ENCODE assay signal across 8 cellular contexts in the genomic region with DNA sequence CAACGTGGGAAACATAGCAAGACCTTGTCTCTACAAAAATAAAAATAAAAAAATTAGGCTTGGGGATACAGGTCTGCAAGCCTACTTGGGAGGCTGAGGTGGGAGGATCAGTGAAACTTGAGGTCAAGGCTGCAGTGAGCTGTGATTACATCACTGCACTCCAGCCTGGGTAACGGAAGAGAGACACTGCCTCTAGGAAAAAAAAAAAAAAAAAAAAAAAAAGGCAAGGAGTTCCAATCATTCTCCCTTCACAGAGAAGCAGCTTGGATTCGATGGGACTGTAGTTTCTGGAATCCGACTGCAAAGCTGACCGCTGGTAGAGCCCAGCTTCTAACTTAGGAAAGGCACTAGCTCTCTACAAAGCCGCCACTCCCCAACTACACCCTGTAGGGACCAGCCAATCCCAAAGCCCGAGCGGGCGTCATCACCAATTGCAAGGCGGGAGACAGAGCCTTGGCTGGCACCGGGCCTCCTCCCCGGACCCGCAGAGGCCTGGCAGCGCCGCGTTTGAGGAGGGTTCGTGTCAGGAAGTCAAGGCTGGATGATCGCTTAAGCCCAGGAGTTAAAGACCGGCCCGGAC. TPM values are rescaled to one million over a fixed set of nuclear protein-coding genes. Genes with fewer than 3 reads are reported as not detected.
A peak's percentile ranks its signal among the peaks of the same experiment; 100 is the strongest.
DNase-seq lines count a peak whose midpoint lies in the region; ATAC-seq and TF ChIP-seq lines count a peak whose summit lies in the region.

No MANE protein-coding gene starts in this region.

- TF ChIP-seq CTCF in liver (IDR thresholded peaks at IDR 0.05; ENCODE audit: low read depth, low read length, missing input control) = no peak

- H3K27me3 ChIP-seq in liver (ENCODE audit: control insufficient read depth in 4 of 4, insufficient read depth in 4 of 4, low read length in 3 of 4) = no peaks in the 10 kb centered on the region

- peak overlapping the region; percentile 96 for H3K27ac Mint-ChIP-seq in dendritic cell treated with granulocyte-macrophage colony-stimulating factor and Interleukin-4, amounts not matched to agents 40 ng/mL and 50 ng/mL, for 4 days

- H3K36me3 Mint-ChIP-seq in dendritic cell treated with granulocyte-macrophage colony-stimulating factor and Interleukin-4, amounts not matched to agents 40 ng/mL and 50 ng/mL, for 4 days (ENCODE audit: low read depth) = peaks cover 46% of the 10 kb centered on the region

- H3K4me3 Mint-ChIP-seq in dendritic cell treated with granulocyte-macrophage colony-stimulating factor and Interleukin-4, amounts not matched to agents 40 ng/mL and 50 ng/mL, for 4 days = peak overlapping the region; percentile 98

- ATAC-seq in GM19043 (IDR thresholded peaks at IDR 0.05; ENCODE audit: low read depth, unreplicated experiment) (peak; percentile 47), HG03432 (IDR thresholded peaks at IDR 0.05; ENCODE audit: unreplicated experiment) (peak; percentile 69)

- peak overlapping the region in 1 of 2 donors; percentile 54 for H3K9ac ChIP-seq in liver (ENCODE audit: low read depth in 1 of 2, low read length in 2 of 2)

- WGBS in liver = 8% methylated on average over 20 of the region's 20 CpGs

- H3K4me1 ChIP-seq in liver (ENCODE audit: control insufficient read depth in 4 of 4, insufficient read depth in 4 of 4, low read length in 3 of 4) = peaks cover 11 to 26% (median 23%) of the 10 kb centered on the region in 4 donors

- peaks cover 38% of the 10 kb centered on the region for H3K4me1 Mint-ChIP-seq in dendritic cell treated with granulocyte-macrophage colony-stimulating factor and Interleukin-4, amounts not matched to agents 40 ng/mL and 50 ng/mL, for 4 days (ENCODE audit: low read depth)

- no peaks in the 10 kb centered on the region for H3K9me3 Mint-ChIP-seq in dendritic cell treated with granulocyte-macrophage colony-stimulating factor and Interleukin-4, amounts not matched to agents 40 ng/mL and 50 ng/mL, for 4 days

- peak; percentile 88 to 89 for DNase-seq in AML-193 (lab: John Stamatoyannopoulos, UW)
- DNase-seq in NCI-H524 (lab: John Stamatoyannopoulos, UW) = peak; percentile 65 to 84
- peak; percentile 77 to 80 for DNase-seq in activated CD4-positive, alpha-beta T cell treated with anti-CD3 and anti-CD28 coated beads, Interleukin-2, amount 50 U/mL, for 4 hours
- DNase-seq in stimulated activated CD4-positive, alpha-beta T cell treated with anti-CD3 and anti-CD28 coated beads, Interleukin-4, amount 100 ng/mL, for 4 hours = peak; percentile 74 to 85

- H3K27me3 Mint-ChIP-seq in dendritic cell treated with granulocyte-macrophage colony-stimulating factor and Interleukin-4, amounts not matched to agents 40 ng/mL and 50 ng/mL, for 4 days = no peaks in the 10 kb centered on the region

- no peaks in the 10 kb centered on the region for H3K36me3 ChIP-seq in liver (ENCODE audit: control insufficient read depth in 4 of 4, insufficient read depth in 3 of 4, low read depth in 1 of 4, low read length in 3 of 4)

- H3K9me3 ChIP-seq in liver (ENCODE audit: control insufficient read depth in 4 of 4, low read length in 3 of 4) = no peaks in the 10 kb centered on the region

- peak in 1 of 2 donors; percentile 51 for TF ChIP-seq RAD21 in liver (IDR thresholded peaks at IDR 0.05)

- intact Hi-C loops in dendritic cell treated with granulocyte-macrophage colony-stimulating factor and Interleukin-4, amounts not matched to agents 40 ng/mL and 50 ng/mL, for 4 days (cut with micrococcal nuclease) = loop anchor here (1.0 kb wide), 2 partner anchors 37 to 55 kb away; no protein-coding TSS in a partner anchor

- peak overlapping the region; percentile 63 to 84 (median 69) for H3K4me3 ChIP-seq in liver (ENCODE audit: low read depth in 1 of 3, low read length in 3 of 3)

- H3K27ac ChIP-seq in liver (ENCODE audit: low read depth in 1 of 2, low read length in 2 of 2) = peak overlapping the region; percentile 83 to 86

TF ChIP-seq in liver, 16 proteins besides CTCF, POLR2A, EP300 and RAD21:
- TF ChIP-seq YY1 (IDR thresholded peaks at IDR 0.05) = no peak
- peak; percentile 61 for TF ChIP-seq SP1 (IDR thresholded peaks at IDR 0.05)
- peak in 1 of 2 donors; percentile 29 for TF ChIP-seq RXRA (IDR thresholded peaks at IDR 0.05)
- TF ChIP-seq TAF1 (conservative IDR thresholded peaks at IDR 0.05) = peak; percentile 51
- TF ChIP-seq NR2F2 (IDR thresholded peaks at IDR 0.05) = peak; percentile 35
- TF ChIP-seq, protein P1, sequence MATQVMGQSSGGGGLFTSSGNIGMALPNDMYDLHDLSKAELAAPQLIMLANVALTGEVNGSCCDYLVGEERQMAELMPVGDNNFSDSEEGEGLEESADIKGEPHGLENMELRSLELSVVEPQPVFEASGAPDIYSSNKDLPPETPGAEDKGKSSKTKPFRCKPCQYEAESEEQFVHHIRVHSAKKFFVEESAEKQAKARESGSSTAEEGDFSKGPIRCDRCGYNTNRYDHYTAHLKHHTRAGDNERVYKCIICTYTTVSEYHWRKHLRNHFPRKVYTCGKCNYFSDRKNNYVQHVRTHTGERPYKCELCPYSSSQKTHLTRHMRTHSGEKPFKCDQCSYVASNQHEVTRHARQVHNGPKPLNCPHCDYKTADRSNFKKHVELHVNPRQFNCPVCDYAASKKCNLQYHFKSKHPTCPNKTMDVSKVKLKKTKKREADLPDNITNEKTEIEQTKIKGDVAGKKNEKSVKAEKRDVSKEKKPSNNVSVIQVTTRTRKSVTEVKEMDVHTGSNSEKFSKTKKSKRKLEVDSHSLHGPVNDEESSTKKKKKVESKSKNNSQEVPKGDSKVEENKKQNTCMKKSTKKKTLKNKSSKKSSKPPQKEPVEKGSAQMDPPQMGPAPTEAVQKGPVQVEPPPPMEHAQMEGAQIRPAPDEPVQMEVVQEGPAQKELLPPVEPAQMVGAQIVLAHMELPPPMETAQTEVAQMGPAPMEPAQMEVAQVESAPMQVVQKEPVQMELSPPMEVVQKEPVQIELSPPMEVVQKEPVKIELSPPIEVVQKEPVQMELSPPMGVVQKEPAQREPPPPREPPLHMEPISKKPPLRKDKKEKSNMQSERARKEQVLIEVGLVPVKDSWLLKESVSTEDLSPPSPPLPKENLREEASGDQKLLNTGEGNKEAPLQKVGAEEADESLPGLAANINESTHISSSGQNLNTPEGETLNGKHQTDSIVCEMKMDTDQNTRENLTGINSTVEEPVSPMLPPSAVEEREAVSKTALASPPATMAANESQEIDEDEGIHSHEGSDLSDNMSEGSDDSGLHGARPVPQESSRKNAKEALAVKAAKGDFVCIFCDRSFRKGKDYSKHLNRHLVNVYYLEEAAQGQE (IDR thresholded peaks at IDR 0.05) = peak; percentile 31
- TF ChIP-seq, protein P2, sequence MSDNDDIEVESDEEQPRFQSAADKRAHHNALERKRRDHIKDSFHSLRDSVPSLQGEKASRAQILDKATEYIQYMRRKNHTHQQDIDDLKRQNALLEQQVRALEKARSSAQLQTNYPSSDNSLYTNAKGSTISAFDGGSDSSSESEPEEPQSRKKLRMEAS (IDR thresholded peaks at IDR 0.05) = no peak
- TF ChIP-seq EGR1 (IDR thresholded peaks at IDR 0.05; ENCODE audit: low read depth in 2 of 2) = no peak
- TF ChIP-seq HNF4A (conservative IDR thresholded peaks at IDR 0.05) = peak in 1 of 2 donors; percentile 23
- no peak for TF ChIP-seq FOXA1 (IDR thresholded peaks at IDR 0.05)
- TF ChIP-seq FOXA2 (IDR thresholded peaks at IDR 0.05) = no peak
- TF ChIP-seq, protein P3, sequence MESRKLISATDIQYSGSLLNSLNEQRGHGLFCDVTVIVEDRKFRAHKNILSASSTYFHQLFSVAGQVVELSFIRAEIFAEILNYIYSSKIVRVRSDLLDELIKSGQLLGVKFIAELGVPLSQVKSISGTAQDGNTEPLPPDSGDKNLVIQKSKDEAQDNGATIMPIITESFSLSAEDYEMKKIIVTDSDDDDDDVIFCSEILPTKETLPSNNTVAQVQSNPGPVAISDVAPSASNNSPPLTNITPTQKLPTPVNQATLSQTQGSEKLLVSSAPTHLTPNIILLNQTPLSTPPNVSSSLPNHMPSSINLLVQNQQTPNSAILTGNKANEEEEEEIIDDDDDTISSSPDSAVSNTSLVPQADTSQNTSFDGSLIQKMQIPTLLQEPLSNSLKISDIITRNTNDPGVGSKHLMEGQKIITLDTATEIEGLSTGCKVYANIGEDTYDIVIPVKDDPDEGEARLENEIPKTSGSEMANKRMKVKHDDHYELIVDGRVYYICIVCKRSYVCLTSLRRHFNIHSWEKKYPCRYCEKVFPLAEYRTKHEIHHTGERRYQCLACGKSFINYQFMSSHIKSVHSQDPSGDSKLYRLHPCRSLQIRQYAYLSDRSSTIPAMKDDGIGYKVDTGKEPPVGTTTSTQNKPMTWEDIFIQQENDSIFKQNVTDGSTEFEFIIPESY (IDR thresholded peaks at IDR 0.05) = peak; percentile 26
- TF ChIP-seq GABPA (IDR thresholded peaks at IDR 0.05 in 1 of 2, conservative IDR thresholded peaks at IDR 0.05 in 1 of 2) = no peak
- TF ChIP-seq, protein P4, sequence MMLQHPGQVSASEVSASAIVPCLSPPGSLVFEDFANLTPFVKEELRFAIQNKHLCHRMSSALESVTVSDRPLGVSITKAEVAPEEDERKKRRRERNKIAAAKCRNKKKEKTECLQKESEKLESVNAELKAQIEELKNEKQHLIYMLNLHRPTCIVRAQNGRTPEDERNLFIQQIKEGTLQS (IDR thresholded peaks at IDR 0.05) = peak; percentile 2
- no peak for TF ChIP-seq JUND (IDR thresholded peaks at IDR 0.05)
- no peak for TF ChIP-seq HNF4G (IDR thresholded peaks at IDR 0.05)

RNA-seq across cellular contexts. Expression of a gene that starts 0.7 kb away (rescaled TPM):
- 1 to 10 TPM; 6.6 to 7.6 TPM for total RNA-seq in liver
- 10 to 100 TPM in 1 of 2 donors, 1 to 10 TPM in 1; 10.0 to 11.9 TPM for polyA plus RNA-seq in liver

RNA-seq across cellular contexts. Expression of a gene that starts 27.8 kb away (rescaled TPM):
- total RNA-seq in liver = 10 to 100 TPM; 12.1 to 20.6 TPM
- polyA plus RNA-seq in liver = 10 to 100 TPM; 18.7 to 23.3 TPM

RNA-seq across cellular contexts. Expression of a gene that starts 34.5 kb away (rescaled TPM):
- 10 to 100 TPM; 81.7 to 94.4 TPM for total RNA-seq in liver
- polyA plus RNA-seq in liver = 10 to 100 TPM; 40.3 to 76.9 TPM

RNA-seq across cellular contexts. Expression of a gene that starts 37.4 kb away (rescaled TPM):
- total RNA-seq in liver = 100 to 1,000 TPM in 1 of 2 donors, 10 to 100 TPM in 1; 61.1 to 163 TPM
- polyA plus RNA-seq in liver = 10 to 100 TPM; 37.3 to 44.9 TPM

RNA-seq across cellular contexts. Expression of a gene that starts 43.7 kb away (rescaled TPM):
- total RNA-seq in liver = 10 to 100 TPM; 52.8 to 55.2 TPM
- 10 to 100 TPM; 56.0 to 57.3 TPM for polyA plus RNA-seq in liver

Comparison
In these comparisons a context has a peak if more than half of its experiments do, and no peak if none do; other contexts are left out.
1. Peak in every context shown above with its lines: DNase-seq, ATAC-seq, H3K4me3 ChIP-seq and H3K27ac ChIP-seq.